Comparison of ENCODE assay signal across 1 cellular context in the genomic region with DNA sequence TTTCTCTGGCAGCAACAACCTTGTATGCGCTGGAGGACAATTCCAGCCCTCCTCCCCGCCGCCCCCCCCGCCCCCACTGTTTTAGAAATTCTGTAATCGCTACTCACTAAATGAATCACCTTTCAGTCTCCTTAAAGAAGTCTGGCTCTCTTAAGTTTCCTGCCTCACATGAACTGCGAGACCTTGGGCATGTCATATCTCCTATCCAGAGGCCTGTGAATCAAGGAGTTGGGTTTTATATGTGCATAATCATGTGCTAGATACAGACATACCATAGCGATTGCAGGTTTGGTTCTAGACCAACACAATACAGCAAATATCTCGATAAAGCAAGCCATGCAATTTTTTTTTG.
TF ChIP-seq lines count a peak whose summit lies in the region.

No MANE protein-coding gene starts in this region.

TF ChIP-seq in GM23338, 12 proteins besides CTCF, POLR2A, EP300 and RAD21 (continued from another document):
- TF ChIP-seq, protein P1, sequence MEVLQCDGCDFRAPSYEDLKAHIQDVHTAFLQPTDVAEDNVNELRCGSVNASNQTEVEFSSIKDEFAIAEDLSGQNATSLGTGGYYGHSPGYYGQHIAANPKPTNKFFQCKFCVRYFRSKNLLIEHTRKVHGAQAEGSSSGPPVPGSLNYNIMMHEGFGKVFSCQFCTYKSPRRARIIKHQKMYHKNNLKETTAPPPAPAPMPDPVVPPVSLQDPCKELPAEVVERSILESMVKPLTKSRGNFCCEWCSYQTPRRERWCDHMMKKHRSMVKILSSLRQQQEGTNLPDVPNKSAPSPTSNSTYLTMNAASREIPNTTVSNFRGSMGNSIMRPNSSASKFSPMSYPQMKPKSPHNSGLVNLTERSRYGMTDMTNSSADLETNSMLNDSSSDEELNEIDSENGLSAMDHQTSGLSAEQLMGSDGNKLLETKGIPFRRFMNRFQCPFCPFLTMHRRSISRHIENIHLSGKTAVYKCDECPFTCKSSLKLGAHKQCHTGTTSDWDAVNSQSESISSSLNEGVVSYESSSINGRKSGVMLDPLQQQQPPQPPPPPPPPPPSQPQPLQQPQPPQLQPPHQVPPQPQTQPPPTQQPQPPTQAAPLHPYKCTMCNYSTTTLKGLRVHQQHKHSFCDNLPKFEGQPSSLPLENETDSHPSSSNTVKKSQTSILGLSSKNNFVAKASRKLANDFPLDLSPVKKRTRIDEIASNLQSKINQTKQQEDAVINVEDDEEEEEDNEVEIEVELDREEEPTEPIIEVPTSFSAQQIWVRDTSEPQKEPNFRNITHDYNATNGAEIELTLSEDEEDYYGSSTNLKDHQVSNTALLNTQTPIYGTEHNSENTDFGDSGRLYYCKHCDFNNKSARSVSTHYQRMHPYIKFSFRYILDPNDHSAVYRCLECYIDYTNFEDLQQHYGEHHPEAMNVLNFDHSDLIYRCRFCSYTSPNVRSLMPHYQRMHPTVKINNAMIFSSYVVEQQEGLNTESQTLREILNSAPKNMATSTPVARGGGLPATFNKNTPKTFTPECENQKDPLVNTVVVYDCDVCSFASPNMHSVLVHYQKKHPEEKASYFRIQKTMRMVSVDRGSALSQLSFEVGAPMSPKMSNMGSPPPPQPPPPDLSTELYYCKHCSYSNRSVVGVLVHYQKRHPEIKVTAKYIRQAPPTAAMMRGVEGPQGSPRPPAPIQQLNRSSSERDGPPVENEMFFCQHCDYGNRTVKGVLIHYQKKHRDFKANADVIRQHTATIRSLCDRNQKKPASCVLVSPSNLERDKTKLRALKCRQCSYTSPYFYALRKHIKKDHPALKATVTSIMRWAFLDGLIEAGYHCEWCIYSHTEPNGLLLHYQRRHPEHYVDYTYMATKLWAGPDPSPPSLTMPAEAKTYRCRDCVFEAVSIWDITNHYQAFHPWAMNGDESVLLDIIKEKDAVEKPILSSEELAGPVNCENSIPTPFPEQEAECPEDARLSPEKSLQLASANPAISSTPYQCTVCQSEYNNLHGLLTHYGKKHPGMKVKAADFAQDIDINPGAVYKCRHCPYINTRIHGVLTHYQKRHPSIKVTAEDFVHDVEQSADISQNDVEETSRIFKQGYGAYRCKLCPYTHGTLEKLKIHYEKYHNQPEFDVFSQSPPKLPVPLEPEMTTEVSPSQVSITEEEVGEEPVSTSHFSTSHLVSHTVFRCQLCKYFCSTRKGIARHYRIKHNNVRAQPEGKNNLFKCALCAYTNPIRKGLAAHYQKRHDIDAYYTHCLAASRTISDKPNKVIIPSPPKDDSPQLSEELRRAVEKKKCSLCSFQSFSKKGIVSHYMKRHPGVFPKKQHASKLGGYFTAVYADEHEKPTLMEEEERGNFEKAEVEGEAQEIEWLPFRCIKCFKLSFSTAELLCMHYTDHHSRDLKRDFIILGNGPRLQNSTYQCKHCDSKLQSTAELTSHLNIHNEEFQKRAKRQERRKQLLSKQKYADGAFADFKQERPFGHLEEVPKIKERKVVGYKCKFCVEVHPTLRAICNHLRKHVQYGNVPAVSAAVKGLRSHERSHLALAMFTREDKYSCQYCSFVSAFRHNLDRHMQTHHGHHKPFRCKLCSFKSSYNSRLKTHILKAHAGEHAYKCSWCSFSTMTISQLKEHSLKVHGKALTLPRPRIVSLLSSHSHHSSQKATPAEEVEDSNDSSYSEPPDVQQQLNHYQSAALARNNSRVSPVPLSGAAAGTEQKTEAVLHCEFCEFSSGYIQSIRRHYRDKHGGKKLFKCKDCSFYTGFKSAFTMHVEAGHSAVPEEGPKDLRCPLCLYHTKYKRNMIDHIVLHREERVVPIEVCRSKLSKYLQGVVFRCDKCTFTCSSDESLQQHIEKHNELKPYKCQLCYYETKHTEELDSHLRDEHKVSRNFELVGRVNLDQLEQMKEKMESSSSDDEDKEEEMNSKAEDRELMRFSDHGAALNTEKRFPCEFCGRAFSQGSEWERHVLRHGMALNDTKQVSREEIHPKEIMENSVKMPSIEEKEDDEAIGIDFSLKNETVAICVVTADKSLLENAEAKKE (CRISPR knock-in tag; IDR thresholded peaks at IDR 0.05) = no peak
- TF ChIP-seq JUNB (IDR thresholded peaks at IDR 0.05; ENCODE audit: unreplicated experiment) (no peak), ZNF331 (CRISPR knock-in tag; IDR thresholded peaks at IDR 0.05; ENCODE audit: low read depth) (no peak), EZH2 (IDR thresholded peaks at IDR 0.05; ENCODE audit: low read depth, unreplicated experiment) (no peak), EZH2phosphoT487 (IDR thresholded peaks at IDR 0.05; ENCODE audit: unreplicated experiment) (no peak), CREB1 (CRISPR knock-in tag; IDR thresholded peaks at IDR 0.05; ENCODE audit: low read depth) (no peak), NANOG (IDR thresholded peaks at IDR 0.05; ENCODE audit: borderline replicate concordance) (no peak), STAT1 (IDR thresholded peaks at IDR 0.05; ENCODE audit: unreplicated experiment) (no peak)
- TF ChIP-seq, protein P2, sequence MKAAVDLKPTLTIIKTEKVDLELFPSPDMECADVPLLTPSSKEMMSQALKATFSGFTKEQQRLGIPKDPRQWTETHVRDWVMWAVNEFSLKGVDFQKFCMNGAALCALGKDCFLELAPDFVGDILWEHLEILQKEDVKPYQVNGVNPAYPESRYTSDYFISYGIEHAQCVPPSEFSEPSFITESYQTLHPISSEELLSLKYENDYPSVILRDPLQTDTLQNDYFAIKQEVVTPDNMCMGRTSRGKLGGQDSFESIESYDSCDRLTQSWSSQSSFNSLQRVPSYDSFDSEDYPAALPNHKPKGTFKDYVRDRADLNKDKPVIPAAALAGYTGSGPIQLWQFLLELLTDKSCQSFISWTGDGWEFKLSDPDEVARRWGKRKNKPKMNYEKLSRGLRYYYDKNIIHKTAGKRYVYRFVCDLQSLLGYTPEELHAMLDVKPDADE (IDR thresholded peaks at IDR 0.05) = no peak
